ENCODE assay signal across 8 cellular contexts in the genomic region with DNA sequence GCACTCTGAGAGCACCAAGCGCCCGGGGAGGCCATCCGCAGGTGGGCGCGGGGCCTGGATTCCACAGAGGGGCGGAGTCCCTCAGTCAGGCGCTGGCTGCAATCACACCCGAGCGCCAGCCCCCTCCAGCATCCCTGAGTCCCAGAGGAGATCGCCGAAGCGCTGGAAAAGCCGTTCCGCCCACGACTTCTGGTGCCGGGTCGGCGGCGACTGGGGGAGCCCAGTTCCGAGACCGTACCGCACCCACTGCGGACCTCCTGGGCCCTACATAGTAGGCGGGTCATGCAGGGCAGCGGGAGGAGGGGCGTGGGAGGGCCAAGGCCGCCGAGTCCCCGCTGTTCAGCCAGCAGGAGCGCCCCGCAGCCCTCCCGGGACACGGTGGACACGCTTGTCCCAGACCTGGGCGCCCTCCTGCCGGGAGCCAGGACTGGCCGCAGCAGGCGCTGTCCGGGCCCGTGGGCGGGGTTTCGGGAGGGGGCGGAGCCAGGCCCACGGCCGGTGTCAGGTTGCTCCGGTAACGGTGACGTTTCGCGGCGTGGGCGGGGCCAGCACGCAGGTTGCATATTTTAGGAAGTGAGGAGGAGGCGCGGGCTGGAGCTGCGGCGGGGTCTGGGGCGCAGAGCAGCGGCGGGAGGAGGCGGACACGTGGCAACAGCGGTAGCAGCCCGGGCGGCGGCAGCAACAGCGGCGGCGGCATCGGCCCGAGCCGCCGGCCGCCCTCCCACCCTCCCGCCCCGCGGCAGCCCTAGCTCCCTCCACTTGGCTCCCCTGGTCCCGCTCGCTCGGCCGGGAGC. TPM values are rescaled to one million over a fixed set of nuclear protein-coding genes. Genes with fewer than 3 reads are reported as not detected.
A peak's percentile ranks its signal among the peaks of the same experiment; 100 is the strongest.
DNase-seq lines count a peak whose midpoint lies in the region; ATAC-seq and TF ChIP-seq lines count a peak whose summit lies in the region.

A gene (plus strand): TSS at position 594 of the 794 bp plus-strand sequence. CDS start 268 bp downstream, outside the sequence.

- no peaks in the 10 kb centered on the region; the same call in 1 of the 2 replicates for H3K4me1 ChIP-seq in BE2C

- DNase-seq in BE2C = peak; percentile 97
- peak; percentile 58 for DNase-seq in GM19240 (ENCODE audit: insufficient read length, low spot score)
- peak; percentile 82 for DNase-seq in NCI-H510A treated with DMSO at 0.1 percent for 48 hours (lab: John Stamatoyannopoulos, UW)
- DNase-seq in activated CD4-positive, alpha-beta T cell treated with anti-CD3 and anti-CD28 coated beads for 24 hours (ENCODE audit: low read depth in 2 of 2) = peak; percentile 98
- peak; percentile 98 for DNase-seq in cerebellum (ENCODE audit: low spot score)
- peak; percentile 54 for DNase-seq in kidney epithelial cell (ENCODE audit: low read depth)
- DNase-seq in stimulated activated CD4-positive, alpha-beta T cell treated with anti-CD3 and anti-CD28 coated beads, Interleukin-15, amount 100 ng/mL, for 24 hours = peak; percentile 99

- H3K27me3 ChIP-seq in BE2C = no peaks in the 10 kb centered on the region
- no peaks in the 10 kb centered on the region for H3K27me3 ChIP-seq in kidney epithelial cell (ENCODE audit: control insufficient read depth, insufficient read depth, low read length)

- no peaks in the 10 kb centered on the region for H3K9me3 ChIP-seq in BE2C

- peak within 1 kb of the TSS; percentile 91 for H3K4me3 ChIP-seq in BE2C (ENCODE audit: low read depth, low read length)
- peak within 1 kb of the TSS; percentile 71 for H3K4me3 ChIP-seq in kidney epithelial cell (ENCODE audit: low read depth, low read length)

- 0 out of 2 replicates have a peak, but pooled peaks have one; percentile 2 for TF ChIP-seq CTCF in BE2C (IDR thresholded peaks at IDR 0.05; ENCODE audit: low read depth, low read length)
- no peak for TF ChIP-seq CTCF in kidney epithelial cell (IDR thresholded peaks at IDR 0.05; ENCODE audit: insufficient read depth, low read length, poor library complexity, severe bottlenecking)

- H3K36me3 ChIP-seq in BE2C (peaks cover 5% of the 10 kb centered on the region; the same call in 1 of the 2 replicates), kidney epithelial cell (ENCODE audit: control insufficient read depth, insufficient read depth, low read length) (peaks cover 2% of the 10 kb centered on the region)

- ATAC-seq in HG03457 (IDR thresholded peaks at IDR 0.05; ENCODE audit: unreplicated experiment) = peak; percentile 59

RNA-seq across cellular contexts. Expression of the gene that starts here (rescaled TPM):
- 285 TPM for polyA plus RNA-seq in BE2C (2012; ENCODE audit: insufficient read depth, insufficient read length, low read depth)
- total RNA-seq in cerebellum = 69.9 TPM
- 216 and 239 TPM in 2 replicates for total RNA-seq in kidney epithelial cell

Comparison
In these comparisons a context has a peak if more than half of its experiments do, and no peak if none do; other contexts are left out.
1. Peak in every context shown above with its lines: DNase-seq, ATAC-seq and H3K4me3 ChIP-seq.